ENCODE assay signal across 18 cellular contexts in the genomic region with DNA sequence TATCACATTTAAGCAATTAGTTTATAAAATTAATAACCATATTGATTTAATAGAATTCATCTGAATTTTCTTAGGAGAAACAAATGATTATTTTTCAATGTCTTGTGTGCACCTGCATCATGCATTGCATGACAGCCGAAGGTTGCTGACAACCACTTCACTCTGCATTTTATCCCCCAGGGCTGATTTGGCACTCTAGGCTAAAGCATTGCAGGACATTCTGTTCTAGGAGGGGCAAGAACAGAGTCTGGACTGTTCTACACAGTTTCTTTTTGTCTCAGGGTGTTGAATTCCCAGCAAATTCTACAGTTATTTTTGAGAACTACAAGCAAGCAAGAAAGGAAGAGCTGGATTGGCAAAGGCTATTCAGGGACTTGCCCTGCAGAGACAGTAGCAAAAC.
DNase-seq lines count a peak whose midpoint lies in the region; ATAC-seq and TF ChIP-seq lines count a peak whose summit lies in the region.
"Had no signal": no experiment of that assay in that cellular context is flagged by ENCODE, and none has a peak within 500 bp of the region (broad histone marks: within the 10 kb centered on the region; RNA-seq: fewer than 3 reads in every experiment).

No MANE protein-coding gene starts in this region.

- H3K9me3 ChIP-seq in mammary epithelial cell (replicated peaks; ENCODE audit: insufficient read depth, low read length) (peaks cover 17% of the 10 kb centered on the region), heart right ventricle (peaks cover 0 to 5% (median 0%) of the 10 kb centered on the region in 11 donors), tibial artery (no peaks in the 10 kb centered on the region)
- H3K9me3 ChIP-seq: BLaER1, Caco-2 had no signal

- H3K36me3 ChIP-seq in mammary epithelial cell (ENCODE audit: insufficient read depth, low read length) (no peaks in the 10 kb centered on the region), heart right ventricle (no peaks in the 10 kb centered on the region), tibial artery (no peaks in the 10 kb centered on the region)
- H3K36me3 ChIP-seq: BLaER1 had no signal

- H3K27me3 Mint-ChIP-seq in MCF 10A (ENCODE audit: insufficient read depth, unreplicated experiment) = no peaks in the 10 kb centered on the region
- no peaks in the 10 kb centered on the region for H3K27me3 Mint-ChIP-seq in activated CD4-positive, alpha-beta T cell treated with anti-CD3 and anti-CD28 coated beads, Interleukin-2, amount 10 ng/mL, durations not matched to agents 7 days and 5 days
- H3K27me3 Mint-ChIP-seq: B cell; CD4-positive, CD25-positive, alpha-beta regulatory T cell had no signal

- intact Hi-C loops in MCF 10A (cut with micrococcal nuclease) = no loop called here
- intact Hi-C loops in mammary epithelial cell (cut with micrococcal nuclease) = no loop called here
- intact Hi-C loops in left ventricle myocardium superior (cut with micrococcal nuclease) = no loop called here
- intact Hi-C loops in heart right ventricle (cut with DNase I) = no loop called here
- intact Hi-C loops in tibial artery (cut with DNase I; ENCODE audit: low total_unique reads) = no loop called here

- H3K36me3 Mint-ChIP-seq in MCF 10A (ENCODE audit: insufficient read depth, unreplicated experiment) = no peaks in the 10 kb centered on the region
- no peaks in the 10 kb centered on the region for H3K36me3 Mint-ChIP-seq in activated CD4-positive, alpha-beta T cell treated with anti-CD3 and anti-CD28 coated beads, Interleukin-2, amount 10 ng/mL, durations not matched to agents 7 days and 5 days (ENCODE audit: low read depth)
- H3K36me3 Mint-ChIP-seq: CD4-positive, CD25-positive, alpha-beta regulatory T cell; CD8-positive, alpha-beta T cell had no signal

- H3K79me2 ChIP-seq in mammary epithelial cell (ENCODE audit: insufficient read depth, low read length) = no peaks in the 10 kb centered on the region

- H3K4me1 Mint-ChIP-seq in MCF 10A (ENCODE audit: insufficient read depth, unreplicated experiment) = peaks cover 6% of the 10 kb centered on the region
- no peaks in the 10 kb centered on the region for H3K4me1 Mint-ChIP-seq in activated CD4-positive, alpha-beta T cell treated with anti-CD3 and anti-CD28 coated beads, Interleukin-2, amount 10 ng/mL, durations not matched to agents 7 days and 5 days
- H3K4me1 Mint-ChIP-seq: B cell; CD4-positive, CD25-positive, alpha-beta regulatory T cell had no signal

- H3K4me3 ChIP-seq in mammary epithelial cell (replicated peaks in 1 of 3; ENCODE audit: insufficient read depth in 1 of 3, low read depth in 2 of 3, low read length in 3 of 3) (no peak overlapping the region), heart right ventricle (no peak overlapping the region), tibial artery (no peak overlapping the region)
- H3K4me3 ChIP-seq: BLaER1, GM23248 had no signal

- H3K27me3 ChIP-seq in mammary epithelial cell (ENCODE audit: insufficient read depth, low read length) (no peaks in the 10 kb centered on the region), heart right ventricle (no peaks in the 10 kb centered on the region), tibial artery (no peaks in the 10 kb centered on the region)
- H3K27me3 ChIP-seq: BLaER1 had no signal

- WGBS in mammary epithelial cell (ENCODE audit: low coverage, missing lambda C conversion rate) = 5% methylated on average over 1 of the region's 1 CpG
- 60 to 61% methylated on average over 1 of the region's 1 CpG for WGBS in heart right ventricle, 2 donors

- ATAC-seq in left ventricle myocardium superior (peak; percentile 35), heart right ventricle (no peak)
- ATAC-seq: CD8-positive, alpha-beta T cell; HCT116 had no signal

- POLR2A ChIA-PET in MCF 10A (lab: Yijun Ruan, JAX) = interaction anchor here (0.6 to 0.7 kb wide), 2 partner anchors 94 to 330 kb away, joined by 3 read pairs; no protein-coding TSS in a partner anchor
- POLR2A ChIA-PET in activated CD4-positive, alpha-beta T cell treated with anti-CD3 and anti-CD28 coated beads, Interleukin-2, amount 10 ng/mL, durations not matched to agents 7 days and 5 days (lab: Charles Lee) = no interaction called here

- no peaks in the 10 kb centered on the region for H3K9me3 Mint-ChIP-seq in MCF 10A (ENCODE audit: unreplicated experiment)
- H3K9me3 Mint-ChIP-seq in activated CD4-positive, alpha-beta T cell treated with anti-CD3 and anti-CD28 coated beads, Interleukin-2, amount 10 ng/mL, durations not matched to agents 7 days and 5 days = no peaks in the 10 kb centered on the region

- H3K4me2 ChIP-seq in mammary epithelial cell (ENCODE audit: insufficient read depth, low read depth, low read length) = no peak overlapping the region
- H3K4me2 ChIP-seq: BLaER1 had no signal

- H3K9ac ChIP-seq in mammary epithelial cell (ENCODE audit: insufficient read depth, low read length) = no peak overlapping the region
- H3K9ac ChIP-seq: BLaER1, GM23248 had no signal

- H4K20me1 ChIP-seq in mammary epithelial cell (ENCODE audit: insufficient read depth, low read length) = no peaks in the 10 kb centered on the region
- H4K20me1 ChIP-seq: BLaER1 had no signal

- in situ Hi-C loops in mammary epithelial cell (cut with MboI; ENCODE audit: low sequenced_read_pairs in 2 of 2) = no loop called here

- H3K27ac Mint-ChIP-seq in MCF 10A (ENCODE audit: low read depth, unreplicated experiment) = peak overlapping the region; percentile 54
- H3K27ac Mint-ChIP-seq in activated CD4-positive, alpha-beta T cell treated with anti-CD3 and anti-CD28 coated beads, Interleukin-2, amount 10 ng/mL, durations not matched to agents 7 days and 5 days = no peak overlapping the region
- H3K27ac Mint-ChIP-seq: B cell; CD4-positive, CD25-positive, alpha-beta regulatory T cell; CD8-positive, alpha-beta T cell; H9 had no signal

- no peak overlapping the region for H2AFZ ChIP-seq in mammary epithelial cell (ENCODE audit: low read depth, low read length)
- H2AFZ ChIP-seq: GM23248 had no signal

- no peak overlapping the region for H3K27ac ChIP-seq in mammary epithelial cell (ENCODE audit: insufficient read depth, low read depth, low read length)
- H3K27ac ChIP-seq in heart right ventricle = no peak overlapping the region
- peak overlapping the region; percentile 24 to 41 for H3K27ac ChIP-seq in tibial artery
- H3K27ac ChIP-seq: 22Rv1, BLaER1, C4-2B, GM23248 had no signal

- H3K4me3 Mint-ChIP-seq in MCF 10A (ENCODE audit: unreplicated experiment) = no peak overlapping the region
- H3K4me3 Mint-ChIP-seq in activated CD4-positive, alpha-beta T cell treated with anti-CD3 and anti-CD28 coated beads, Interleukin-2, amount 10 ng/mL, durations not matched to agents 7 days and 5 days = no peak overlapping the region
- H3K4me3 Mint-ChIP-seq: B cell; CD8-positive, alpha-beta T cell; H9 had no signal

- dilution Hi-C loops in mammary epithelial cell (cut with HindIII; ENCODE audit: low sequenced_read_pairs) = no loop called here

- no peaks in the 10 kb centered on the region for H3K4me1 ChIP-seq in mammary epithelial cell (ENCODE audit: insufficient read depth, low read length)
- H3K4me1 ChIP-seq in heart right ventricle = peaks cover 0 to 12% (median 0%) of the 10 kb centered on the region in 9 donors
- H3K4me1 ChIP-seq in tibial artery = peaks cover 0 to 34% (median 8%) of the 10 kb centered on the region in 4 donors
- H3K4me1 ChIP-seq: BLaER1, Caco-2 had no signal

- TF ChIP-seq CTCF in MCF 10A (IDR thresholded peaks at IDR 0.05; ENCODE audit: unreplicated experiment) (no peak), mammary epithelial cell (conservative IDR thresholded peaks at IDR 0.05 in 1 of 2, IDR thresholded peaks at IDR 0.05 in 1 of 2; ENCODE audit: extremely low read depth in 1 of 2, insufficient read depth in 1 of 2, low read depth in 1 of 2, low read length in 2 of 2) (no peak), heart right ventricle (IDR thresholded peaks at IDR 0.05) (no peak), tibial artery (IDR thresholded peaks at IDR 0.05) (no peak)

- DNase-seq in MCF 10A (ENCODE audit: unreplicated experiment) = peak; percentile 0
- no peak for DNase-seq in mammary epithelial cell
- no peak for DNase-seq in left ventricle myocardium superior
- no peak for DNase-seq in heart right ventricle
- no peak for DNase-seq in tibial artery
- DNase-seq in activated CD4-positive, alpha-beta T cell treated with anti-CD3 and anti-CD28 coated beads, Interleukin-2, amount 10 ng/mL, durations not matched to agents 7 days and 5 days = no peak
- DNase-seq: Caco-2; CD4-positive, CD25-positive, alpha-beta regulatory T cell; CD8-positive, alpha-beta T cell; DMS153; DND-41; GM23248; H9 had no signal

- CTCF ChIA-PET in MCF 10A (lab: Yijun Ruan, JAX) = interaction anchor here (0.9 kb wide), 1 partner anchor 17 kb away, joined by 3 read pairs; no protein-coding TSS in a partner anchor
- CTCF ChIA-PET in mammary epithelial cell (lab: Charles Lee; ENCODE audit: low non-redundant PET) = no interaction called here
- CTCF ChIA-PET in activated CD4-positive, alpha-beta T cell treated with anti-CD3 and anti-CD28 coated beads, Interleukin-2, amount 10 ng/mL, durations not matched to agents 7 days and 5 days (lab: Charles Lee) = no interaction called here

- no TSS peak for BruUV-seq in MCF 10A (replicated peaks; lab: Mats Ljungman, UMichigan)
- no TSS peak for BruUV-seq in mammary epithelial cell (replicated peaks; lab: Mats Ljungman, UMichigan)

Comparison
In these comparisons a context has a peak if more than half of its experiments do, and no peak if none do; other contexts are left out.
1. H3K27ac ChIP-seq: peak in tibial artery (2 of 2); none in mammary epithelial cell (single experiment) and heart right ventricle (0 of 10).